8 cellular contexts compared by ENCODE assay signal in the genomic region with DNA sequence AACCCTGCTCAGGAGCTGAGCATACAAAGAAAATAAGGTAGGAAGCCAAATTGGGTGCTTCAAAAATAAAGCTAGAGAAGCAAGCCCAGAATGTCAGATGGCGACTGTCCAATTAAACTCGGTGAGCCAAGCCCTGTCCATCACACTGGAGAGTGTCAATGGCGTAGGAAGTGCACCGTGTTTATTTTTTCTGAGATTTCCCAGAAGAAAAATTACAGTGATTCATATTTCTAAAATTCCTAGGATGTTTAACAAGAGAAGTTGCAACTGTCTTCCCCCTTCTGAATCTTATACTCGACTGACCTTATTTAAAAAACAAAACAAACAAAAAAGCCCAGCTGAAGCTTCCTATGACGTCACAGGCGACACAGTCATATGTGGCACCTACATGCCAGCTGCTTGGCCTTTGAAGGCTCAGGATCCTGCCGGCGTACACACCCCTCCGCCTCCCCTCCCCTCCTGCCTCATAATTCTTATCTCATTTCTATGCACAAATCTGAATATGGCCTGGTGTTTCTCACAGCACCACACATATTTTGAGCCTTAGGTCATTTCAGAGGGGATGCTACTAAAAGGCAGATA.
DNase-seq lines count a peak whose midpoint lies in the region; ATAC-seq, FAIRE-seq and TF ChIP-seq lines count a peak whose summit lies in the region.

No MANE protein-coding gene starts in this region.

- intact Hi-C loops in CD8-positive, alpha-beta T cell (cut with DNase I, micrococcal nuclease) = loop anchor here (1.0 to 2.0 kb wide), 3 partner anchors 9 to 29 kb away; no protein-coding TSS in a partner anchor

- no peaks in the 10 kb centered on the region for H3K36me3 ChIP-seq in CD8-positive, alpha-beta T cell (ENCODE audit: insufficient read depth, low read length)
- H3K36me3 ChIP-seq in SJSA1 (no peaks in the 10 kb centered on the region), muscle layer of colon (ENCODE audit: insufficient read depth, low read length) (no peaks in the 10 kb centered on the region)

- H3K36me3 Mint-ChIP-seq in CD8-positive, alpha-beta T cell = peaks cover 50% of the 10 kb centered on the region

- no peaks in the 10 kb centered on the region for H3K27me3 Mint-ChIP-seq in CD8-positive, alpha-beta T cell (ENCODE audit: low read depth)

- TF ChIP-seq CTCF in CD8-positive, alpha-beta T cell (IDR thresholded peaks at IDR 0.05) = no peak
- TF ChIP-seq CTCF in D721Med (IDR thresholded peaks at IDR 0.05; ENCODE audit: insufficient read depth, missing control alignments) = no peak

- H3K27me3 ChIP-seq in CD8-positive, alpha-beta T cell (ENCODE audit: insufficient read depth, low read length) = no peaks in the 10 kb centered on the region
- H3K27me3 ChIP-seq in SJSA1 (replicated peaks) (no peaks in the 10 kb centered on the region), muscle layer of colon (ENCODE audit: control insufficient read depth in 1 of 2, insufficient read depth in 2 of 2, low read length in 2 of 2) (no peaks in the 10 kb centered on the region)

- H3K9me3 Mint-ChIP-seq in CD8-positive, alpha-beta T cell = no peaks in the 10 kb centered on the region

- DNase-seq in CD8-positive, alpha-beta T cell = peak in 4 of 7 experiments; percentile 55 to 91 (median 70)
- DNase-seq in SJSA1 (ENCODE audit: low read depth in 1 of 2, low spot score in 2 of 2) = peak; percentile 91 to 97
- peak; percentile 77 for DNase-seq in brain pericyte (ENCODE audit: low read depth, low spot score)
- no peak for DNase-seq in D721Med (ENCODE audit: insufficient read length, low spot score)

- peak; percentile 60 for ATAC-seq in CD8-positive, alpha-beta T cell
- ATAC-seq in HG02870 (IDR thresholded peaks at IDR 0.05; ENCODE audit: unreplicated experiment) = no peak
- no peak for ATAC-seq in GM21381 (IDR thresholded peaks at IDR 0.05; ENCODE audit: unreplicated experiment)
- no peak for ATAC-seq in HG03439 (IDR thresholded peaks at IDR 0.05; ENCODE audit: unreplicated experiment)

- H3K4me3 ChIP-seq in CD8-positive, alpha-beta T cell (ENCODE audit: low read depth, low read length) = no peak overlapping the region
- H3K4me3 ChIP-seq in SJSA1 (no peak overlapping the region), muscle layer of colon (ENCODE audit: low read depth in 1 of 2, low read length in 2 of 2) (no peak overlapping the region)

- POLR2A ChIA-PET in CD8-positive, alpha-beta T cell (lab: Charles Lee) = interaction anchor here (0.9 to 1.9 kb wide), 5 partner anchors 9 to 66 kb away, joined by 3 to 6 read pairs (median 4); no protein-coding TSS in a partner anchor

- H3K4me1 ChIP-seq in CD8-positive, alpha-beta T cell (ENCODE audit: insufficient read depth, low read length) = peaks cover 84% of the 10 kb centered on the region
- H3K4me1 ChIP-seq in SJSA1 (replicated peaks) (peaks cover 56% of the 10 kb centered on the region), muscle layer of colon (ENCODE audit: insufficient read depth, low read length) (peaks cover 24% of the 10 kb centered on the region)

- CTCF ChIA-PET in CD8-positive, alpha-beta T cell (lab: Charles Lee) = interaction anchor here (0.8 to 2.8 kb wide), 4 partner anchors 8 to 138 kb away, joined by 3 to 8 read pairs (median 3); no protein-coding TSS in a partner anchor

- no peak for FAIRE-seq in D721Med (lab: Jason Lieb, UNC)

- H3K4me3 Mint-ChIP-seq in CD8-positive, alpha-beta T cell = peak overlapping the region; percentile 38

- H3K9me3 ChIP-seq in CD8-positive, alpha-beta T cell (ENCODE audit: low read length) = no peaks in the 10 kb centered on the region
- no peaks in the 10 kb centered on the region for H3K9me3 ChIP-seq in SJSA1 (replicated peaks)
- H3K9me3 ChIP-seq in muscle layer of colon (ENCODE audit: low read length) = no peaks in the 10 kb centered on the region

- peak overlapping the region; percentile 88 for H3K27ac Mint-ChIP-seq in CD8-positive, alpha-beta T cell

- no peak overlapping the region for H3K9ac ChIP-seq in muscle layer of colon (ENCODE audit: low read length)

- H3K4me1 Mint-ChIP-seq in CD8-positive, alpha-beta T cell (ENCODE audit: low read depth) = peaks cover 92% of the 10 kb centered on the region

- H3K27ac ChIP-seq in CD8-positive, alpha-beta T cell (ENCODE audit: low read depth, low read length) = peak overlapping the region; percentile 39
- peak overlapping the region; percentile 80 for H3K27ac ChIP-seq in SJSA1
- peak overlapping the region; percentile 24 for H3K27ac ChIP-seq in muscle layer of colon (ENCODE audit: low read depth, low read length)

Comparison
In these comparisons a context has a peak if more than half of its experiments do, and no peak if none do; other contexts are left out.
1. H3K27ac ChIP-seq: peak in every context shown above with its lines; median percentile 80 in SJSA1; 39 in CD8-positive, alpha-beta T cell; 24 in muscle layer of colon.